In genomic region chr18:66872277-66872676, GRCh38 we compare ENCODE assay signal across 9 cellular contexts.
DNase-seq lines count a peak whose midpoint lies in the region; ATAC-seq, FAIRE-seq and TF ChIP-seq lines count a peak whose summit lies in the region.
"Had no signal": no experiment of that assay in that cellular context is flagged by ENCODE, and none has a peak within 500 bp of the region (broad histone marks: within the 10 kb centered on the region; RNA-seq: fewer than 3 reads in every experiment).

No MANE protein-coding gene starts in this region.

- no peaks in the 10 kb centered on the region for H3K9me2 ChIP-seq in SK-N-SH

- no peaks in the 10 kb centered on the region for H3K27me3 ChIP-seq in SK-N-SH (ENCODE audit: insufficient read depth)
- H3K27me3 ChIP-seq in esophagus muscularis mucosa: no peaks in the 10 kb centered on the region

- no peaks in the 10 kb centered on the region for H3F3A ChIP-seq in SK-N-SH (replicated peaks; ENCODE audit: insufficient read depth)

- no peak for ATAC-seq in HG02610 (IDR thresholded peaks at IDR 0.05; ENCODE audit: unreplicated experiment)
- no peak for ATAC-seq in activated T-helper 17 cell treated with anti-CD3 and anti-CD28 coated beads, Interleukin-2, amount 50 U/mL, for 72 hours (replicated peaks)
- ATAC-seq: activated T-cell treated with anti-CD3 and anti-CD28 coated beads, Interleukin-2, amount 50 U/mL, for 72 hours had no signal

- H3K9me3 ChIP-seq in SK-N-SH (no peaks in the 10 kb centered on the region), esophagus muscularis mucosa (no peaks in the 10 kb centered on the region), kidney (ENCODE audit: control insufficient read depth in 1 of 2, low read length in 2 of 2) (no peaks in the 10 kb centered on the region)

- WGBS in SK-N-SH (ENCODE audit: low lambda C conversion rate): 0% methylated on average over 1 of the region's 1 CpG
- 0% methylated on average over 1 of the region's 1 CpG for WGBS in esophagus muscularis mucosa

- TF ChIP-seq EP300 in SK-N-SH (IDR thresholded peaks at IDR 0.05; ENCODE audit: borderline replicate concordance in 1 of 2, low read depth in 1 of 2, low read length in 1 of 2) (no peak), esophagus muscularis mucosa (IDR thresholded peaks at IDR 0.05) (no peak)

- H3K27ac ChIP-seq in SK-N-SH (ENCODE audit: low read depth in 2 of 2, low read length in 1 of 2) (no peak overlapping the region), esophagus muscularis mucosa (replicated peaks in 1 of 4) (no peak overlapping the region), kidney (ENCODE audit: low read depth in 2 of 2, low read length in 2 of 2) (no peak overlapping the region)

- TF ChIP-seq CTCF in D721Med (IDR thresholded peaks at IDR 0.05; ENCODE audit: insufficient read depth, missing control alignments) (peak; percentile 44), SK-N-SH (IDR thresholded peaks at IDR 0.05) (peak; percentile 47), esophagus muscularis mucosa (IDR thresholded peaks at IDR 0.05) (no peak), kidney (IDR thresholded peaks at IDR 0.05; ENCODE audit: borderline replicate concordance, extremely low read depth, insufficient read depth) (no peak)

- no peak overlapping the region for H3K4me2 ChIP-seq in SK-N-SH

- peak; percentile 100 for FAIRE-seq in D721Med (lab: Jason Lieb, UNC)
- no peak for FAIRE-seq in kidney (lab: Jason Lieb, UNC)

- no peaks in the 10 kb centered on the region for H3K4me1 ChIP-seq in SK-N-SH (ENCODE audit: control insufficient read depth in 1 of 2, insufficient read depth in 2 of 2, low read depth in 1 of 2, low read length in 1 of 2)
- no peaks in the 10 kb centered on the region for H3K4me1 ChIP-seq in esophagus muscularis mucosa
- H3K4me1 ChIP-seq in kidney (ENCODE audit: control insufficient read depth in 1 of 2, insufficient read depth in 1 of 2, low read depth in 1 of 2, low read length in 2 of 2): no peaks in the 10 kb centered on the region

- H3K36me3 Mint-ChIP-seq in activated T-helper 17 cell treated with anti-CD3 and anti-CD28 coated beads, Interleukin-2, amount 50 U/mL, for 72 hours (ENCODE audit: low read depth): no peaks in the 10 kb centered on the region

- H3K36me3 ChIP-seq in SK-N-SH (replicated peaks in 1 of 2; ENCODE audit: control insufficient read depth in 1 of 2, insufficient read depth in 2 of 2, low read length in 1 of 2) (no peaks in the 10 kb centered on the region), esophagus muscularis mucosa (no peaks in the 10 kb centered on the region), kidney (ENCODE audit: control insufficient read depth in 1 of 2, insufficient read depth in 2 of 2, low read length in 2 of 2) (no peaks in the 10 kb centered on the region)

- DNase-seq in D721Med (ENCODE audit: insufficient read length, low spot score) (no peak), NCI-H1105 treated with DMSO at 0.1 percent for 48 hours (lab: John Stamatoyannopoulos, UW) (peak; percentile 60), SK-N-SH (peak; percentile 36), left kidney (ENCODE audit: low read depth, low spot score) (peak; percentile 21), esophagus muscularis mucosa (ENCODE audit: extremely low spot score) (no peak), kidney (no peak)
- DNase-seq: activated T-cell treated with anti-CD3 and anti-CD28 coated beads, Interleukin-2, amount 50 U/mL, for 72 hours had no signal

- peak; percentile 73 for TF ChIP-seq RAD21 in SK-N-SH (IDR thresholded peaks at IDR 0.05; ENCODE audit: low read length)

- H4K20me1 ChIP-seq in SK-N-SH (ENCODE audit: insufficient read depth): no peaks in the 10 kb centered on the region

- CTCF ChIA-PET in SK-N-SH (lab: Yijun Ruan, JAX): interaction anchor here (0.6 to 1.6 kb wide), 8 partner anchors 10 to 748 kb away, joined by 3 to 6 read pairs (median 4); no protein-coding TSS in a partner anchor

- H3K4me1 Mint-ChIP-seq in activated T-helper 17 cell treated with anti-CD3 and anti-CD28 coated beads, Interleukin-2, amount 50 U/mL, for 72 hours: no peaks in the 10 kb centered on the region

- H3K4me3 Mint-ChIP-seq in activated T-helper 17 cell treated with anti-CD3 and anti-CD28 coated beads, Interleukin-2, amount 50 U/mL, for 72 hours: no peak overlapping the region
- H3K4me3 Mint-ChIP-seq: activated T-cell treated with anti-CD3 and anti-CD28 coated beads, Interleukin-2, amount 50 U/mL, for 72 hours had no signal

- no peaks in the 10 kb centered on the region for H3K27me3 Mint-ChIP-seq in activated T-helper 17 cell treated with anti-CD3 and anti-CD28 coated beads, Interleukin-2, amount 50 U/mL, for 72 hours

- intact Hi-C loops in esophagus muscularis mucosa (cut with DNase I): no loop called here
- intact Hi-C loops in kidney (cut with DNase I): no loop called here

- POLR2A ChIA-PET in SK-N-SH (lab: Yijun Ruan, JAX): no interaction called here

- H3K9ac ChIP-seq in SK-N-SH (no peak overlapping the region), kidney (ENCODE audit: low read length in 2 of 2) (no peak overlapping the region)

- H2AFZ ChIP-seq in SK-N-SH (ENCODE audit: low read depth): no peak overlapping the region

- H3K4me3 ChIP-seq in SK-N-SH (ENCODE audit: low read depth in 2 of 2, low read length in 1 of 2) (no peak overlapping the region), esophagus muscularis mucosa (no peak overlapping the region), kidney (ENCODE audit: low read length in 2 of 2) (no peak overlapping the region)

- H3K27ac Mint-ChIP-seq in activated T-helper 17 cell treated with anti-CD3 and anti-CD28 coated beads, Interleukin-2, amount 50 U/mL, for 72 hours: no peak overlapping the region
- H3K27ac Mint-ChIP-seq: activated T-cell treated with anti-CD3 and anti-CD28 coated beads, Interleukin-2, amount 50 U/mL, for 72 hours had no signal

- no peak for TF ChIP-seq POLR2A in esophagus muscularis mucosa (IDR thresholded peaks at IDR 0.05; ENCODE audit: low read depth)

- H3K9me3 Mint-ChIP-seq in activated T-helper 17 cell treated with anti-CD3 and anti-CD28 coated beads, Interleukin-2, amount 50 U/mL, for 72 hours: no peaks in the 10 kb centered on the region

- H3K79me2 ChIP-seq in SK-N-SH (ENCODE audit: insufficient read depth): no peaks in the 10 kb centered on the region

TF ChIP-seq in SK-N-SH, 30 proteins besides CTCF, POLR2A, EP300 and RAD21:
- peak; percentile 9; the same call in 1 of the 2 replicates for TF ChIP-seq SMC3 (IDR thresholded peaks at IDR 0.05; ENCODE audit: low read depth, low read length)
- TF ChIP-seq MAX (IDR thresholded peaks at IDR 0.05; ENCODE audit: low read depth): no peak

Comparison
In these comparisons a context has a peak if more than half of its experiments do, and no peak if none do; other contexts are left out.
1. DNase-seq: peak in NCI-H1105 treated with DMSO at 0.1 percent for 48 hours (single experiment), SK-N-SH (single experiment) and left kidney (single experiment); none in D721Med (single experiment), esophagus muscularis mucosa (single experiment) and kidney (single experiment).
2. CTCF ChIP-seq: peak in D721Med (single experiment) and SK-N-SH (single experiment); none in esophagus muscularis mucosa (0 of 3) and kidney (single experiment).